Comparison of ENCODE assay signal across 1 cellular context in the genomic region with DNA sequence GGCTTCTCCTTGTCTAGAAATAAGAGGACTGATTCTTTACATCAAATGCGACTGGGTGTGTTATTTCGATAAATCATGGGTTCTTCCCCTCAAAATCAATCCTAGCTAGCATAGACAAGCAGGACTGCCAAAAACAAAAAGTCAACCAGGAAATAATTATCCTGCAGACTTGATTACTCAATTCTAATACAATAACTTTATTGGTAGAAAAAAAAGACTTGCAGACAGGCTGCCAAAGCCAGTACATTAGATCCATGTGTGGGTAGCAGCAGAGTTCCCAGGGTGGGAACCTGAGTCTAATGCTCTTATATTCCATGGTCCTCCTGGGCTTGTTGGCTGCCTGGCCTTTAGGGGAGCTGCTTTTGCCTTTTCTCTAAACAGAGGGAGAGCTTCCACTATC.
TF ChIP-seq lines count a peak whose summit lies in the region.

No MANE protein-coding gene starts in this region.

TF ChIP-seq in GM12878, 131 proteins besides CTCF, POLR2A, EP300 and RAD21 (continued from another document):
- TF ChIP-seq, protein P1, sequence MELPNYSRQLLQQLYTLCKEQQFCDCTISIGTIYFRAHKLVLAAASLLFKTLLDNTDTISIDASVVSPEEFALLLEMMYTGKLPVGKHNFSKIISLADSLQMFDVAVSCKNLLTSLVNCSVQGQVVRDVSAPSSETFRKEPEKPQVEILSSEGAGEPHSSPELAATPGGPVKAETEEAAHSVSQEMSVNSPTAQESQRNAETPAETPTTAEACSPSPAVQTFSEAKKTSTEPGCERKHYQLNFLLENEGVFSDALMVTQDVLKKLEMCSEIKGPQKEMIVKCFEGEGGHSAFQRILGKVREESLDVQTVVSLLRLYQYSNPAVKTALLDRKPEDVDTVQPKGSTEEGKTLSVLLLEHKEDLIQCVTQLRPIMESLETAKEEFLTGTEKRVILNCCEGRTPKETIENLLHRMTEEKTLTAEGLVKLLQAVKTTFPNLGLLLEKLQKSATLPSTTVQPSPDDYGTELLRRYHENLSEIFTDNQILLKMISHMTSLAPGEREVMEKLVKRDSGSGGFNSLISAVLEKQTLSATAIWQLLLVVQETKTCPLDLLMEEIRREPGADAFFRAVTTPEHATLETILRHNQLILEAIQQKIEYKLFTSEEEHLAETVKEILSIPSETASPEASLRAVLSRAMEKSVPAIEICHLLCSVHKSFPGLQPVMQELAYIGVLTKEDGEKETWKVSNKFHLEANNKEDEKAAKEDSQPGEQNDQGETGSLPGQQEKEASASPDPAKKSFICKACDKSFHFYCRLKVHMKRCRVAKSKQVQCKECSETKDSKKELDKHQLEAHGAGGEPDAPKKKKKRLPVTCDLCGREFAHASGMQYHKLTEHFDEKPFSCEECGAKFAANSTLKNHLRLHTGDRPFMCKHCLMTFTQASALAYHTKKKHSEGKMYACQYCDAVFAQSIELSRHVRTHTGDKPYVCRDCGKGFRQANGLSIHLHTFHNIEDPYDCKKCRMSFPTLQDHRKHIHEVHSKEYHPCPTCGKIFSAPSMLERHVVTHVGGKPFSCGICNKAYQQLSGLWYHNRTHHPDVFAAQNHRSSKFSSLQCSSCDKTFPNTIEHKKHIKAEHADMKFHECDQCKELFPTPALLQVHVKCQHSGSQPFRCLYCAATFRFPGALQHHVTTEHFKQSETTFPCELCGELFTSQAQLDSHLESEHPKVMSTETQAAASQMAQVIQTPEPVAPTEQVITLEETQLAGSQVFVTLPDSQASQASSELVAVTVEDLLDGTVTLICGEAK (IDR thresholded peaks at IDR 0.05; ENCODE audit: borderline replicate concordance) = peak; percentile 78
TF ChIP-seq in GM12878: peak in this region for 1.
